In the genomic region with DNA sequence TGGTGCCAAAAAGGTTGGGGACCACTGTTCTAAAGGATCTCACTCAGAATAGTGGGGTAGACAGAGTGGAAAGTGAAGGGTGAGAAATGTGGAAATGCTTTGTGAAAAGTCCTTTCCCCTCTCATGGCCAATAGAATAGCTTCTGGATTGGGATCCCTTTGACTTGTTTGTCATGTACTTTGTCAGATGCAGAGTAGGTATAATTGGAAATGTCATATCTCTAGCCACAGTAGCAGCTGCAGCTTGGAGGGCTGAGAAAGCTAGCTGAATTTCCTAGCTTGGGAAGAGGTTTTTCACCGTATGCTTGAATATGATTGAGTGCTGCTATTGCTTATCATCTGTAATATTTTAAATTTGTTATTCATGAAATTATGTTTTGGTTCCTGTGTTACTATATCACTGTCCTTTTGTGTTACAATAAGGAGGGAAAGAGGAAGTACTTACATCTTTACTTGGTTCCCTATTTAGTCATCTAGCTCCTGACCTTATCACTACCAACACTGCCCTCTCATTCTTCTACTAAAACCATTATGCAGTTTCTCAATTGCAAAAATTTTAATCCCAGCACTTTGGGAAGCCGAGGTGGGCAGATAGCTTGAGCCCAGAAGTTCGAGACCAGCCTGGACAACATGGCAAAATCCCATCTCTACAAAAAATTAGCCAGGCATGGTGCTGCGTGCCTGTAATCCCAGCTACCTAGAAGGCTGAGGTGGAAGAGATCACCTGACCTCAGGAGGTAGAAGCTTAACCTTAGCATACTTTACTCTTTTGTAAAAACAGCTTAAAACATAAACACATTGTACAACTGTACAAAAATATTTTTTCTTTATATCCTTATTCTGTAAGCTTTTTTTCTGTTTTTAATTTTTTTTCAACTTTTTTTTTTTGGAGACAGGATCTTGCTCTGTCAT, we compare ENCODE assay signal across 10 cellular contexts. TPM values are rescaled to one million over a fixed set of nuclear protein-coding genes. Genes with fewer than 3 reads are reported as not detected.
A peak's percentile ranks its signal among the peaks of the same experiment; 100 is the strongest.
DNase-seq lines count a peak whose midpoint lies in the region; ATAC-seq, FAIRE-seq and TF ChIP-seq lines count a peak whose summit lies in the region.
"Had no signal": no experiment of that assay in that cellular context is flagged by ENCODE, and none has a peak within 500 bp of the region (broad histone marks: within the 10 kb centered on the region; RNA-seq: fewer than 3 reads in every experiment).

No MANE protein-coding gene starts in this region.

- peak; percentile 30 for DNase-seq in NAMALWA (ENCODE audit: low spot score)
- DNase-seq in naive B cell = peak; percentile 28
- no peak for DNase-seq in smooth muscle cell (lab: John Stamatoyannopoulos, UW; ENCODE audit: unreplicated experiment)
- DNase-seq in HTR-8/SVneo (ENCODE audit: insufficient read length, low spot score) = no peak
- DNase-seq in NCI-H2171 (lab: John Stamatoyannopoulos, UW) = no peak
- no peak for DNase-seq in breast epithelium (ENCODE audit: low spot score in 2 of 2)

- TF ChIP-seq POLR2A in breast epithelium (IDR thresholded peaks at IDR 0.05) = no peak

- no peak for FAIRE-seq in HTR-8/SVneo (lab: Jason Lieb, UNC)
- FAIRE-seq: astrocyte had no signal

- H3K27ac Mint-ChIP-seq in naive B cell = peak overlapping the region; percentile 49 to 91 (median 75)
- H3K27ac Mint-ChIP-seq: WTC11 had no signal

- 91% methylated on average over 4 of the region's 4 CpGs for WGBS in smooth muscle cell (ENCODE audit: low lambda C conversion rate)

- peaks cover 38% of the 10 kb centered on the region for H3K36me3 ChIP-seq in smooth muscle cell (ENCODE audit: low read depth)
- peaks cover 4% of the 10 kb centered on the region for H3K36me3 ChIP-seq in breast epithelium

- H3K4me3 ChIP-seq in smooth muscle cell = no peak overlapping the region
- H3K4me3 ChIP-seq in breast epithelium = no peak overlapping the region

- no peak overlapping the region for H3K4me3 Mint-ChIP-seq in naive B cell
- H3K4me3 Mint-ChIP-seq: WTC11 had no signal

- H3K9ac ChIP-seq in smooth muscle cell (ENCODE audit: low read depth) = no peak overlapping the region

- no peaks in the 10 kb centered on the region for H3K9me3 Mint-ChIP-seq in naive B cell

- no peaks in the 10 kb centered on the region for H3K27me3 ChIP-seq in smooth muscle cell (ENCODE audit: low read depth)
- no peaks in the 10 kb centered on the region for H3K27me3 ChIP-seq in breast epithelium

- ATAC-seq in GM18909 (IDR thresholded peaks at IDR 0.05; ENCODE audit: poor library complexity, unreplicated experiment) (peak; percentile 79), HG02884 (IDR thresholded peaks at IDR 0.05; ENCODE audit: unreplicated experiment) (peak; percentile 90), naive B cell (ENCODE audit: low read depth in 2 of 2) (peak; percentile 99)
- ATAC-seq: WTC11 had no signal

- peaks cover 12 to 24% (median 16%) of the 10 kb centered on the region in 3 donors for H3K4me1 Mint-ChIP-seq in naive B cell
- H3K4me1 Mint-ChIP-seq: WTC11 had no signal

- peaks cover 18% of the 10 kb centered on the region for H3K79me2 ChIP-seq in smooth muscle cell (ENCODE audit: low read depth)

- H3K4me2 ChIP-seq in smooth muscle cell = no peak overlapping the region

- H3K4me1 ChIP-seq in smooth muscle cell (ENCODE audit: low read depth) = no peaks in the 10 kb centered on the region
- H3K4me1 ChIP-seq in breast epithelium = no peaks in the 10 kb centered on the region

- H2AFZ ChIP-seq in smooth muscle cell (ENCODE audit: low read depth) = no peak overlapping the region

- intact Hi-C loops in breast epithelium (cut with DNase I; ENCODE audit: low total_unique reads) = no loop called here

- no peaks in the 10 kb centered on the region for H3K27me3 Mint-ChIP-seq in naive B cell

- H3F3A ChIP-seq in smooth muscle cell (ENCODE audit: low read depth) = no peaks in the 10 kb centered on the region

- H3K36me3 Mint-ChIP-seq in naive B cell = peaks cover 8 to 17% of the 10 kb centered on the region in 2 donors

- no peak for TF ChIP-seq CTCF in smooth muscle cell (IDR thresholded peaks at IDR 0.05; ENCODE audit: borderline replicate concordance, insufficient read depth, poor library complexity, severe bottlenecking)
- no peak for TF ChIP-seq CTCF in breast epithelium (IDR thresholded peaks at IDR 0.05)

- H4K20me1 ChIP-seq in smooth muscle cell (ENCODE audit: low read depth) = peaks cover 8% of the 10 kb centered on the region

- H3K27ac ChIP-seq in smooth muscle cell (ENCODE audit: low read depth) = no peak overlapping the region
- H3K27ac ChIP-seq in breast epithelium = no peak overlapping the region

- H3K9me3 ChIP-seq in smooth muscle cell (replicated peaks; ENCODE audit: low read depth) (no peaks in the 10 kb centered on the region), breast epithelium (no peaks in the 10 kb centered on the region)

RNA-seq across cellular contexts. Expression of gene SLC30A5, which starts 12.4 kb away (rescaled TPM):
- polyA plus RNA-seq in naive B cell (ENCODE audit: low read depth in 6 of 6) = 10 to 100 TPM; 13.6 to 26.1 (median 21.7) TPM
- total RNA-seq in smooth muscle cell = 79.5 and 87.6 TPM in 2 replicates
- polyA plus RNA-seq in smooth muscle cell = 54.5 and 60.0 TPM in 2 replicates
- total RNA-seq in breast epithelium = 10 to 100 TPM; 42.9 to 63.2 (median 52.4) TPM

Comparison
In these comparisons a context has a peak if more than half of its experiments do, and no peak if none do; other contexts are left out.
1. DNase-seq: peak in NAMALWA (single experiment) and naive B cell (single experiment); none in smooth muscle cell (single experiment), HTR-8/SVneo (single experiment), NCI-H2171 (single experiment) and breast epithelium (0 of 2).
2. Peak in every context shown above with its lines, with median percentiles within 50 percentile points of each other: ATAC-seq.